12 cellular contexts compared by ENCODE assay signal in genomic region chr11:132072044-132072879, GRCh38.
A peak's percentile ranks its signal among the peaks of the same experiment; 100 is the strongest.
DNase-seq lines count a peak whose midpoint lies in the region; ATAC-seq and TF ChIP-seq lines count a peak whose summit lies in the region.
"Had no signal": no experiment of that assay in that cellular context is flagged by ENCODE, and none has a peak within 500 bp of the region (broad histone marks: within the 10 kb centered on the region; RNA-seq: fewer than 3 reads in every experiment).

No MANE protein-coding gene starts in this region.

- no peaks in the 10 kb centered on the region for H4K20me1 ChIP-seq in PC-3 (ENCODE audit: low read length)

- H3K27ac Mint-ChIP-seq in nephron, result peak overlapping the region; percentile 74 to 88 (median 87)
- H3K27ac Mint-ChIP-seq: activated naive CD4-positive, alpha-beta T cell treated with anti-CD3 and anti-CD28 coated beads for 36 hours; stimulated activated memory B cell treated with anti-CD40 and anti-IgM and Interleukin-4, amounts not matched to agents 10 μg/mL and 1 μg/mL and 100 μg/mL, for 72 hours; T-helper 2 cell treated with Interferon-gamma antibody and Interleukin-4, amounts not matched to agents 5 μg/mL and 100 μg/mL, for 36 hours had no signal

- H3K27me3 ChIP-seq in PC-3 (ENCODE audit: low read length) (no peaks in the 10 kb centered on the region), esophagus squamous epithelium (no peaks in the 10 kb centered on the region)

- intact Hi-C loops in PC-3 (cut with micrococcal nuclease) (loop anchor here (5.0 kb wide), 1 partner anchor 40 kb away; no protein-coding TSS in a partner anchor), esophagus squamous epithelium (cut with DNase I) (no loop called here)

- no peak for TF ChIP-seq POLR2A in esophagus squamous epithelium (IDR thresholded peaks at IDR 0.05)

- peak overlapping the region; percentile 3; the same call in 1 of the 2 replicates for H2AFZ ChIP-seq in PC-3 (ENCODE audit: low read length)

- no TSS peak for BruUV-seq in PC-3 (replicated peaks; lab: Mats Ljungman, UMichigan)

- ATAC-seq in PC-3 (peak; percentile 87), GM19395 (IDR thresholded peaks at IDR 0.05; ENCODE audit: unreplicated experiment) (no peak)
- ATAC-seq: stimulated activated memory B cell treated with anti-CD40 and anti-IgM and Interleukin-4, amounts not matched to agents 10 μg/mL and 1 μg/mL and 100 μg/mL, for 72 hours had no signal

- H3K36me3 ChIP-seq in PC-3 (ENCODE audit: low read depth, low read length), result no peaks in the 10 kb centered on the region
- H3K36me3 ChIP-seq in esophagus squamous epithelium, result no peaks in the 10 kb centered on the region

- no peaks in the 10 kb centered on the region for H3K36me3 Mint-ChIP-seq in nephron (ENCODE audit: low read depth)
- H3K36me3 Mint-ChIP-seq: stimulated activated memory B cell treated with anti-CD40 and anti-IgM and Interleukin-4, amounts not matched to agents 10 μg/mL and 1 μg/mL and 100 μg/mL, for 72 hours had no signal

- H3K4me1 ChIP-seq in PC-3 (ENCODE audit: insufficient read depth, low read length), result peaks cover 22% of the 10 kb centered on the region
- peaks cover 0 to 10% (median 4%) of the 10 kb centered on the region in 3 donors for H3K4me1 ChIP-seq in esophagus squamous epithelium

- H3K27ac ChIP-seq in PC-3 (ENCODE audit: low read length), result peak overlapping the region; percentile 83
- peak overlapping the region in 3 of 4 donors; percentile 19 to 75 (median 63) for H3K27ac ChIP-seq in esophagus squamous epithelium

- no peaks in the 10 kb centered on the region for H3K79me2 ChIP-seq in PC-3 (ENCODE audit: low read length)

- H3K9me3 ChIP-seq in PC-3 (ENCODE audit: low read length) (peaks cover 13% of the 10 kb centered on the region), esophagus squamous epithelium (peaks cover 0 to 4% (median 0%) of the 10 kb centered on the region in 3 donors)

- TF ChIP-seq CTCF in PC-3 (conservative IDR thresholded peaks at IDR 0.05; ENCODE audit: low read depth, low read length) (no peak), esophagus squamous epithelium (IDR thresholded peaks at IDR 0.05) (no peak), nephron (IDR thresholded peaks at IDR 0.05; ENCODE audit: unreplicated experiment in 3 of 3) (no peak)

- DNase-seq in EL (peak; percentile 98), PC-3 (peak; percentile 87), esophagus squamous epithelium (lab: John Stamatoyannopoulos, UW) (no peak), NCI-H187 (lab: John Stamatoyannopoulos, UW) (no peak)
- DNase-seq in activated CD8-positive, alpha-beta memory T cell treated with anti-CD3 and anti-CD28 coated beads for 24 hours, result no peak
- no peak for DNase-seq in activated CD4-positive, CD25-positive, alpha-beta regulatory T cell treated with anti-CD3 and anti-CD28 coated beads, Interleukin-2, amount 50 U/mL, for 72 hours
- DNase-seq: activated naive CD4-positive, alpha-beta T cell treated with anti-CD3 and anti-CD28 coated beads for 36 hours; DMS153 had no signal

- H3K9me3 Mint-ChIP-seq in nephron, result peaks cover 5% of the 10 kb centered on the region
- H3K9me3 Mint-ChIP-seq: activated naive CD4-positive, alpha-beta T cell treated with anti-CD3 and anti-CD28 coated beads for 36 hours; stimulated activated memory B cell treated with anti-CD40 and anti-IgM and Interleukin-4, amounts not matched to agents 10 μg/mL and 1 μg/mL and 100 μg/mL, for 72 hours had no signal

- peak overlapping the region; percentile 5 for H3K4me2 ChIP-seq in PC-3 (ENCODE audit: low read length)

- WGBS in esophagus squamous epithelium, 2 donors, result 18 to 39% methylated on average over 6 of the region's 6 CpGs

- H3K9me2 ChIP-seq in PC-3 (replicated peaks; ENCODE audit: low read length), result no peaks in the 10 kb centered on the region

- H3K4me1 Mint-ChIP-seq in nephron, result peaks cover 22% of the 10 kb centered on the region
- H3K4me1 Mint-ChIP-seq: stimulated activated memory B cell treated with anti-CD40 and anti-IgM and Interleukin-4, amounts not matched to agents 10 μg/mL and 1 μg/mL and 100 μg/mL, for 72 hours had no signal

- peak overlapping the region in 2 of 3 experiments; percentile 8 to 9 for H3K4me3 Mint-ChIP-seq in nephron
- H3K4me3 Mint-ChIP-seq: activated naive CD4-positive, alpha-beta T cell treated with anti-CD3 and anti-CD28 coated beads for 36 hours; stimulated activated memory B cell treated with anti-CD40 and anti-IgM and Interleukin-4, amounts not matched to agents 10 μg/mL and 1 μg/mL and 100 μg/mL, for 72 hours; T-helper 2 cell treated with Interferon-gamma antibody and Interleukin-4, amounts not matched to agents 5 μg/mL and 100 μg/mL, for 36 hours had no signal

- POLR2A ChIA-PET in PC-3 (lab: Charles Lee; ENCODE audit: unreplicated experiment), result no interaction called here

- no peaks in the 10 kb centered on the region for H3K27me3 Mint-ChIP-seq in nephron (ENCODE audit: low read depth)
- H3K27me3 Mint-ChIP-seq: stimulated activated memory B cell treated with anti-CD40 and anti-IgM and Interleukin-4, amounts not matched to agents 10 μg/mL and 1 μg/mL and 100 μg/mL, for 72 hours had no signal

- peak overlapping the region; percentile 51 for H3K9ac ChIP-seq in PC-3 (ENCODE audit: low read length)

- CTCF ChIA-PET in PC-3 (lab: Charles Lee), result no interaction called here

- H3F3A ChIP-seq in PC-3 (ENCODE audit: low read length, unreplicated experiment), result no peaks in the 10 kb centered on the region

- H3K4me3 ChIP-seq in PC-3 (ENCODE audit: low read length) (no peak overlapping the region), esophagus squamous epithelium (no peak overlapping the region)

Comparison
In these comparisons a context has a peak if more than half of its experiments do, and no peak if none do; other contexts are left out.
1. DNase-seq: peak in EL (single experiment) and PC-3 (single experiment); none in esophagus squamous epithelium (single experiment), activated CD8-positive, alpha-beta memory T cell treated with anti-CD3 and anti-CD28 coated beads for 24 hours (single experiment), NCI-H187 (0 of 2) and activated CD4-positive, CD25-positive, alpha-beta regulatory T cell treated with anti-CD3 and anti-CD28 coated beads, Interleukin-2, amount 50 U/mL, for 72 hours (single experiment).